8 cellular contexts compared by ENCODE assay signal in genomic region chr1:160161965-160162705, GRCh38. TPM values are rescaled to one million over a fixed set of nuclear protein-coding genes. Genes with fewer than 3 reads are reported as not detected.
DNase-seq lines count a peak whose midpoint lies in the region; ATAC-seq and TF ChIP-seq lines count a peak whose summit lies in the region.

No MANE protein-coding gene starts in this region.

- H3K4me1 Mint-ChIP-seq in progenitor cell of endocrine pancreas (ENCODE audit: low read depth) (no peaks in the 10 kb centered on the region), Calu3 (ENCODE audit: low read depth, unreplicated experiment) (no peaks in the 10 kb centered on the region)

- CTCF ChIA-PET in Calu3 (lab: Charles Lee), result no interaction called here

- H3K36me3 Mint-ChIP-seq in progenitor cell of endocrine pancreas (ENCODE audit: insufficient read depth) (no peaks in the 10 kb centered on the region), Calu3 (ENCODE audit: insufficient read depth, unreplicated experiment) (no peaks in the 10 kb centered on the region)

- H3K4me3 Mint-ChIP-seq in progenitor cell of endocrine pancreas (ENCODE audit: low read depth) (no peak overlapping the region), Calu3 (ENCODE audit: low read depth, unreplicated experiment) (no peak overlapping the region)

- DNase-seq in NCI-H69 (lab: John Stamatoyannopoulos, UW) (peak; percentile 59), fibroblast of gingiva (ENCODE audit: low read depth) (peak; percentile 26), progenitor cell of endocrine pancreas (ENCODE audit: low spot score, unreplicated experiment) (no peak), Calu3 (no peak), NOMO-1 treated with DMSO at 0.1 percent for 48 hours (lab: John Stamatoyannopoulos, UW; ENCODE audit: unreplicated experiment) (no peak)

- BruUV-seq in Calu3 (replicated peaks; lab: Mats Ljungman, UMichigan), result no TSS peak

- TF ChIP-seq CTCF in GM12873 (IDR thresholded peaks at IDR 0.05; ENCODE audit: insufficient read depth, low read depth, low read length, missing control alignments), result peak; percentile 67
- peak; percentile 52 for TF ChIP-seq CTCF in progenitor cell of endocrine pancreas (IDR thresholded peaks at IDR 0.05; ENCODE audit: unreplicated experiment)
- no peak for TF ChIP-seq CTCF in Calu3 (IDR thresholded peaks at IDR 0.05; ENCODE audit: unreplicated experiment)

- intact Hi-C loops in Calu3 (cut with micrococcal nuclease; ENCODE audit: unreplicated experiment), result no loop called here

- H3K27ac Mint-ChIP-seq in progenitor cell of endocrine pancreas (no peak overlapping the region), Calu3 (ENCODE audit: unreplicated experiment) (no peak overlapping the region)

- H3K27me3 Mint-ChIP-seq in progenitor cell of endocrine pancreas (peaks cover 6% of the 10 kb centered on the region), Calu3 (ENCODE audit: unreplicated experiment) (peaks cover 75% of the 10 kb centered on the region)

- H3K9me3 Mint-ChIP-seq in progenitor cell of endocrine pancreas (ENCODE audit: low read depth), result no peaks in the 10 kb centered on the region
- H3K9me3 Mint-ChIP-seq in Calu3 (ENCODE audit: low read depth, unreplicated experiment), result no peaks in the 10 kb centered on the region

- ATAC-seq in GM18520 (IDR thresholded peaks at IDR 0.05; ENCODE audit: unreplicated experiment) (no peak), HG03025 (IDR thresholded peaks at IDR 0.05; ENCODE audit: low FRiP score, unreplicated experiment) (no peak)

RNA-seq across cellular contexts. Expression of gene ATP1A4, which starts 10.7 kb away (rescaled TPM):
- not detected in 2 replicates for total RNA-seq in progenitor cell of endocrine pancreas
- total RNA-seq in Calu3 (2022), result not detected in 2 replicates

RNA-seq across cellular contexts. Expression of gene CASQ1, which starts 28.2 kb away (rescaled TPM):
- total RNA-seq in progenitor cell of endocrine pancreas (not detected in 2 replicates), Calu3 (2022) (not detected in 2 replicates)

RNA-seq across cellular contexts. Expression of gene PEA15, which starts 43.0 kb away (rescaled TPM):
- 31.2 and 37.6 TPM in 2 replicates for total RNA-seq in progenitor cell of endocrine pancreas
- 128 and 153 TPM in 2 replicates for total RNA-seq in Calu3 (2022)

RNA-seq across cellular contexts. Expression of gene ATP1A2, which starts 46.6 kb away (rescaled TPM):
- total RNA-seq in progenitor cell of endocrine pancreas (0.11 TPM in 1 of 2 replicates, not detected in the other), Calu3 (2022) (not detected in 2 replicates)

Comparison
In these comparisons a context has a peak if more than half of its experiments do, and no peak if none do; other contexts are left out.
1. DNase-seq: peak in NCI-H69 (single experiment) and fibroblast of gingiva (single experiment); none in progenitor cell of endocrine pancreas (single experiment), Calu3 (single experiment) and NOMO-1 treated with DMSO at 0.1 percent for 48 hours (single experiment).